1 cellular context compared by ENCODE assay signal in genomic region chr7:120926943-120927346, GRCh38.
A peak's percentile ranks its signal among the peaks of the same experiment; 100 is the strongest.
TF ChIP-seq lines count a peak whose summit lies in the region.

No MANE protein-coding gene starts in this region.

TF ChIP-seq in HEK293, 187 proteins besides CTCF, POLR2A, EP300 and RAD21 (continued from another document):
- no peak for TF ChIP-seq ZNF280D (tag by site-specific recombination; IDR thresholded peaks at IDR 0.05)
- no peak for TF ChIP-seq ZFHX2 (tag by site-specific recombination; conservative IDR thresholded peaks at IDR 0.05)
- 0 out of 2 replicates have a peak, but pooled peaks have one; percentile 39 for TF ChIP-seq OSR2 (tag by site-specific recombination; IDR thresholded peaks at IDR 0.05)
- TF ChIP-seq ELK4 (IDR thresholded peaks at IDR 0.05; ENCODE audit: borderline replicate concordance, low read depth, low read length): no peak
- TF ChIP-seq MYNN (tag by site-specific recombination; IDR thresholded peaks at IDR 0.05; ENCODE audit: borderline replicate concordance): no peak
- TF ChIP-seq ZNF354C (tag by site-specific recombination; IDR thresholded peaks at IDR 0.05; ENCODE audit: borderline replicate concordance, low read depth): no peak
